8 cellular contexts compared by ENCODE assay signal in the genomic region with DNA sequence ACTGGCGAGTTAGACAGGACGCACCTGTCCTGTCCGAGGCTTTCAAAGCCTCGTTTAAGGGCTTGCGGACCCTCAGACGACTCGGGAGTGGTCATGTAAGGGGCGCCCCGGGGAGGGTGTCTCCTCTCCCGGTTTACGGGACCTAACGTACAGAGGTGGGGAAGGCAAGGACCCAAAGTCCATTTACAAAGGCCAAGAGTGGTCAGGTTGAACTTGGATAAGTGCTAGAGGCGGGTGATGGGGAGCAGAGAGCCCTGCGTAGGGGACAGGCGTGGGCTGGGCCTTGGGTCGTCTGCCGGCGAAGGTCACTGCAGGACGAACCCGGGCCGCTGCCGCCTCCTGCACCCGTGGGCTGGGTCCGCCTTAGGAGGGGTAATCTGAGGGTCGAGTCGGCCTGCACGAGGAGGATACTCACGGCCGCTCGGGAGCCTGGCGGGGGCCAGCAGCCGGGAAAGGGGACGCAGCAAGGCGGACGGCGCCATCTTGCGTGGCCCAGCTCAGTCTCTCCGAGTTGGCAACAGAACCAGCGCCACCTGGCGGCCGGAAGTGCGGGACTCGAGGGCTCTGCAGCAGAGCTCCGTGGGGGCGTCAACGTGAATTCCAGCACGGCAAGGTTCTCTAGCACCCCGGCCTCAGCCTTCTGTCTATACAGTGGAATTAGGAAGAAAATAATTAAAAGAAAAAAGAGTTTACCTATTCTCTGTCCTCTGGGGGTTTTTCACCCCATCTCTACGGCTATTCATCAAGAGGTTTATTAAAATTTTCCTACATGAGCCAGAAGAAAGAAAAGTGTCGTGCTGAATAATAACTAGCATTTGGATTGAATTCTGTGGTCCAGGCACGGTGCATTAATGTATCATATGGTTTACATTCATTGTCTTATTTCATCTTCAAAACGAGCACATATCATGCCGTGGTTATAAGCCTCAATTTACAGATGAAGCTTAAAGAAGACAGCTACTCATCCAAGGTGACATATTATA. TPM values are rescaled to one million over a fixed set of nuclear protein-coding genes. Genes with fewer than 3 reads are reported as not detected.
DNase-seq lines count a peak whose midpoint lies in the region; ATAC-seq and TF ChIP-seq lines count a peak whose summit lies in the region.

No MANE protein-coding gene starts in this region.

- H3K27ac ChIP-seq in coronary artery (peak overlapping the region; percentile 87 to 88), left lung (peak overlapping the region; percentile 76 to 85)

- H3K27me3 ChIP-seq in BJ (ENCODE audit: control insufficient read depth, insufficient read depth, low read length) (no peaks in the 10 kb centered on the region), left lung (no peaks in the 10 kb centered on the region)

- POLR2A ChIA-PET in BJ (lab: Charles Lee), result interaction anchor here (0.7 kb wide), 1 partner anchor 265 kb away, joined by 3 read pairs; no protein-coding TSS in a partner anchor

- H3K4me3 ChIP-seq in BJ (ENCODE audit: low read depth, low read length), result peak overlapping the region; percentile 70
- peak overlapping the region; percentile 89 for H3K4me3 ChIP-seq in coronary artery
- peak overlapping the region; percentile 74 to 90 for H3K4me3 ChIP-seq in left lung

- CTCF ChIA-PET in BJ (lab: Yijun Ruan, JAX), result interaction anchor here (0.6 to 3.4 kb wide), 34 partner anchors 10 to 1022 kb away, joined by 3 to 20 read pairs (median 4); a partner anchor contains a TSS

- intact Hi-C loops in left lung (cut with DNase I), result loop anchor here in 1 of 2 donors (10.0 kb wide), 1 partner anchor 261 kb away; no protein-coding TSS in a partner anchor

- no peaks in the 10 kb centered on the region for H3K9me3 ChIP-seq in left lung

- H3K4me1 ChIP-seq in left lung, result peaks cover 13 to 49% of the 10 kb centered on the region in 2 donors

- TF ChIP-seq CTCF in BJ (IDR thresholded peaks at IDR 0.05; ENCODE audit: insufficient read depth, low read depth, low read length) (peak; percentile 97), coronary artery (IDR thresholded peaks at IDR 0.05) (peak; percentile 91), left lung (IDR thresholded peaks at IDR 0.05) (peak; percentile 95 to 96)

- no peaks in the 10 kb centered on the region for H3K36me3 ChIP-seq in BJ (ENCODE audit: control insufficient read depth, insufficient read depth, low read length)
- peaks cover 0 to 26% of the 10 kb centered on the region in 2 donors for H3K36me3 ChIP-seq in left lung

- ATAC-seq in HG03442 (IDR thresholded peaks at IDR 0.05; ENCODE audit: unreplicated experiment) (peak; percentile 91), left lung (peak; percentile 98)

- no peak for DNase-seq in BJ (ENCODE audit: low read depth)
- peak; percentile 76 for DNase-seq in GM19238 (ENCODE audit: insufficient read length, low spot score)
- peak; percentile 61 for DNase-seq in NCI-H510A treated with DMSO at 0.1 percent for 48 hours (lab: John Stamatoyannopoulos, UW)
- DNase-seq in activated CD4-positive, alpha-beta T cell treated with anti-CD3 and anti-CD28 coated beads for 4 hours, result peak; percentile 96 to 99
- peak; percentile 97 for DNase-seq in coronary artery (ENCODE audit: low spot score)
- DNase-seq in left lung, result peak; percentile 98 to 100
- DNase-seq in stimulated activated CD4-positive, alpha-beta T cell treated with anti-CD3 and anti-CD28 coated beads, Interleukin-2, amount 100 ng/mL, for 4 hours (ENCODE audit: low read depth), result peak; percentile 96

RNA-seq across cellular contexts. Expression of a gene that starts 5.7 kb away (rescaled TPM):
- 5.3 and 15.0 TPM in 2 replicates for polyA plus RNA-seq in BJ (2011; rRNA removed)
- 7.3 and 9.0 TPM in 2 replicates for polyA minus RNA-seq in BJ (2011; rRNA and poly(A)+ RNA removed)
- total RNA-seq in left lung, result 10 to 100 TPM; 35.5 to 49.6 TPM

RNA-seq across cellular contexts. Expression of a gene that starts 6.7 kb away (rescaled TPM):
- polyA plus RNA-seq in BJ (2011; rRNA removed), result 53.0 and 54.2 TPM in 2 replicates
- polyA minus RNA-seq in BJ (2011; rRNA and poly(A)+ RNA removed), result 8.9 and 9.9 TPM in 2 replicates
- 10 to 100 TPM; 47.9 to 56.5 TPM for total RNA-seq in left lung

RNA-seq across cellular contexts. Expression of a gene that starts 15.6 kb away (rescaled TPM):
- polyA plus RNA-seq in BJ (2011; rRNA removed), result 24.2 and 29.5 TPM in 2 replicates
- 4.1 and 4.6 TPM in 2 replicates for polyA minus RNA-seq in BJ (2011; rRNA and poly(A)+ RNA removed)
- total RNA-seq in left lung, result under 1 TPM in 1 of 2 donors, not detected in 1; 0.21 TPM
